8 cellular contexts compared by ENCODE assay signal in the genomic region with DNA sequence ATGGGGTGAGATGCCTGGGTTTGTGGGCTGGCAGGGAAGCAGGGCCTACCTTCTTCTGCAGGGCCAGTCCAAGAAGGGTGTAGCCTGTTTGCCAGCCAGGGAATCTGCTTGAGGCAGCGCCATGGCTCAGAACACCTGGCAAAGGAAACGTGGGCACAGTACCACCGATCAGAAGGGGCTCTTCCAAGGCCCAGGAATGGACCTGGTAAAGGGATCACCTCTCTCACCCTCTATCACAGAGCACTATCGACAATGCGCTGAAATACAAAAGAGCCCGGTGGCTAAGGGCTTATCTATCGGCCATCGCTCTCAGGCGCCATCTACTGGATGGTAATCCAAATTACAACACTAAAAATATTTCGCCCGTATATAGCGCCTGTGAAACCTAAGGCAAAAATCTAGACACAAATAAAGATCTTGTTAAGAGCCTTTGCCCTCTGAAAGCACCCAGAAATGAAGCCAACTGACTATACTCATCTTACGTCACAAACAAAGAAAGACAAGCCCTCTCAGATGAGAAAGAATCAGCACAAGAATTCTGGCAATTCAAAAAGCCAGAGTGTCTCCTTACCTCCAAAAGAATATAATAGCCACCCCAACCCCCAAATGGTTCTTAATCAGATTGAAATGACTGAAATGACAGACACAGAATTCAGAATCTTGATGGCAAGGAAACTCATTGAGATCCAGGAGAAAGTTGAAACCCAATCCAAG.
A peak's percentile ranks its signal among the peaks of the same experiment; 100 is the strongest.
DNase-seq lines count a peak whose midpoint lies in the region; ATAC-seq and TF ChIP-seq lines count a peak whose summit lies in the region.

No MANE protein-coding gene starts in this region.

- DNase-seq in Caco-2 (peak in 1 of 2 experiments; percentile 34), NCI-H460 (ENCODE audit: extremely low read depth, low read depth) (peak; percentile 21), left kidney (ENCODE audit: low read depth, low spot score) (peak; percentile 24), upper lobe of right lung (no peak), sigmoid colon (no peak)
- peak; percentile 11 for DNase-seq in activated T-helper 2 cell treated with anti-CD3 and anti-CD28 coated beads, Interferon-gamma antibody, Interleukin-2, Interleukin-4, amounts not matched to agents 10 μg/mL and 5 μg/mL and 100 μg/mL, durations not matched to agents 14 hours and 24 hours and 36 hours (ENCODE audit: low spot score)

- intact Hi-C loops in Caco-2 (cut with micrococcal nuclease; ENCODE audit: unreplicated experiment) (loop anchor here (1.0 kb wide), 1 partner anchor 197 kb away; no protein-coding TSS in a partner anchor), upper lobe of right lung (cut with DNase I) (no loop called here), sigmoid colon (cut with DNase I) (loop anchor here (5.0 kb wide), 1 partner anchor 197 kb away; no protein-coding TSS in a partner anchor)
- intact Hi-C loops in activated T-helper 2 cell treated with anti-CD3 and anti-CD28 coated beads, Interferon-gamma antibody, Interleukin-2, Interleukin-4, amounts not matched to agents 10 μg/mL and 5 μg/mL and 100 μg/mL, durations not matched to agents 14 hours and 24 hours and 36 hours (cut with micrococcal nuclease): loop anchor here (1.0 to 5.0 kb wide), 2 partner anchors 197 to 583 kb away; no protein-coding TSS in a partner anchor

- no peaks in the 10 kb centered on the region for H3K36me3 ChIP-seq in Caco-2 (ENCODE audit: control insufficient read depth, insufficient read depth, low read length)
- H3K36me3 ChIP-seq in upper lobe of right lung: no peaks in the 10 kb centered on the region
- H3K36me3 ChIP-seq in sigmoid colon: no peaks in the 10 kb centered on the region

- no TSS peak for BruUV-seq in Caco-2 (replicated peaks; lab: Mats Ljungman, UMichigan)

- H3K27ac Mint-ChIP-seq in Caco-2 (ENCODE audit: unreplicated experiment): no peak overlapping the region
- no peak overlapping the region for H3K27ac Mint-ChIP-seq in activated T-helper 2 cell treated with anti-CD3 and anti-CD28 coated beads, Interferon-gamma antibody, Interleukin-2, Interleukin-4, amounts not matched to agents 10 μg/mL and 5 μg/mL and 100 μg/mL, durations not matched to agents 14 hours and 24 hours and 36 hours

- H3K9me3 Mint-ChIP-seq in Caco-2 (ENCODE audit: unreplicated experiment): no peaks in the 10 kb centered on the region
- H3K9me3 Mint-ChIP-seq in activated T-helper 2 cell treated with anti-CD3 and anti-CD28 coated beads, Interferon-gamma antibody, Interleukin-2, Interleukin-4, amounts not matched to agents 10 μg/mL and 5 μg/mL and 100 μg/mL, durations not matched to agents 14 hours and 24 hours and 36 hours: no peaks in the 10 kb centered on the region

- H3K4me3 ChIP-seq in Caco-2 (ENCODE audit: low read depth, low read length) (no peak overlapping the region), upper lobe of right lung (no peak overlapping the region), sigmoid colon (no peak overlapping the region)

- ATAC-seq in GM21447 (IDR thresholded peaks at IDR 0.05; ENCODE audit: unreplicated experiment) (peak; percentile 69), upper lobe of right lung (peak; percentile 82), HG03469 (IDR thresholded peaks at IDR 0.05; ENCODE audit: unreplicated experiment) (no peak)

- no peak for TF ChIP-seq EP300 in sigmoid colon (IDR thresholded peaks at IDR 0.05)

- CTCF ChIA-PET in Caco-2 (lab: Charles Lee): no interaction called here

- 46 to 50% methylated on average over 13 of the region's 13 CpGs for WGBS in sigmoid colon, 2 donors

- peaks cover 6% of the 10 kb centered on the region for H3K27me3 Mint-ChIP-seq in Caco-2 (ENCODE audit: insufficient read depth, unreplicated experiment)
- H3K27me3 Mint-ChIP-seq in activated T-helper 2 cell treated with anti-CD3 and anti-CD28 coated beads, Interferon-gamma antibody, Interleukin-2, Interleukin-4, amounts not matched to agents 10 μg/mL and 5 μg/mL and 100 μg/mL, durations not matched to agents 14 hours and 24 hours and 36 hours (ENCODE audit: low read depth): peaks cover 7% of the 10 kb centered on the region

- H3K9me3 ChIP-seq in Caco-2: peaks cover 13% of the 10 kb centered on the region
- H3K9me3 ChIP-seq in upper lobe of right lung: peaks cover 6% of the 10 kb centered on the region
- peaks cover 0 to 6% (median 1%) of the 10 kb centered on the region in 4 donors for H3K9me3 ChIP-seq in sigmoid colon

- no peak overlapping the region for H3K27ac ChIP-seq in upper lobe of right lung
- no peak overlapping the region for H3K27ac ChIP-seq in sigmoid colon

- TF ChIP-seq CTCF in Caco-2 (IDR thresholded peaks at IDR 0.05; ENCODE audit: insufficient read depth in 1 of 2, low read depth in 1 of 2, low read length in 1 of 2, severe bottlenecking in 1 of 2, unreplicated experiment in 1 of 2) (peak; percentile 21 to 50), upper lobe of right lung (IDR thresholded peaks at IDR 0.05) (peak; percentile 63), sigmoid colon (IDR thresholded peaks at IDR 0.05) (peak in 2 of 4 experiments; percentile 21 to 38)

- no peaks in the 10 kb centered on the region for H3K27me3 ChIP-seq in Caco-2 (replicated peaks; ENCODE audit: control insufficient read depth, insufficient read depth, low read length)
- peaks cover 7% of the 10 kb centered on the region for H3K27me3 ChIP-seq in upper lobe of right lung
- H3K27me3 ChIP-seq in sigmoid colon: no peaks in the 10 kb centered on the region

- H3K36me3 Mint-ChIP-seq in Caco-2 (ENCODE audit: insufficient read depth, unreplicated experiment): no peaks in the 10 kb centered on the region
- H3K36me3 Mint-ChIP-seq in activated T-helper 2 cell treated with anti-CD3 and anti-CD28 coated beads, Interferon-gamma antibody, Interleukin-2, Interleukin-4, amounts not matched to agents 10 μg/mL and 5 μg/mL and 100 μg/mL, durations not matched to agents 14 hours and 24 hours and 36 hours (ENCODE audit: low read depth): no peaks in the 10 kb centered on the region

- no peaks in the 10 kb centered on the region for H3K4me1 Mint-ChIP-seq in Caco-2 (ENCODE audit: low read depth, unreplicated experiment)
- H3K4me1 Mint-ChIP-seq in activated T-helper 2 cell treated with anti-CD3 and anti-CD28 coated beads, Interferon-gamma antibody, Interleukin-2, Interleukin-4, amounts not matched to agents 10 μg/mL and 5 μg/mL and 100 μg/mL, durations not matched to agents 14 hours and 24 hours and 36 hours (ENCODE audit: low read depth): no peaks in the 10 kb centered on the region

- H3K4me3 Mint-ChIP-seq in Caco-2 (ENCODE audit: unreplicated experiment): no peak overlapping the region
- no peak overlapping the region for H3K4me3 Mint-ChIP-seq in activated T-helper 2 cell treated with anti-CD3 and anti-CD28 coated beads, Interferon-gamma antibody, Interleukin-2, Interleukin-4, amounts not matched to agents 10 μg/mL and 5 μg/mL and 100 μg/mL, durations not matched to agents 14 hours and 24 hours and 36 hours (ENCODE audit: low read depth)

- no peaks in the 10 kb centered on the region for H3K4me1 ChIP-seq in Caco-2
- no peaks in the 10 kb centered on the region for H3K4me1 ChIP-seq in upper lobe of right lung
- peaks cover 0 to 10% (median 2%) of the 10 kb centered on the region in 4 donors for H3K4me1 ChIP-seq in sigmoid colon

- POLR2A ChIA-PET in Caco-2 (lab: Charles Lee): no interaction called here

- TF ChIP-seq POLR2A in sigmoid colon (IDR thresholded peaks at IDR 0.05): no peak

Comparison
In these comparisons a context has a peak if more than half of its experiments do, and no peak if none do; other contexts are left out.
1. DNase-seq: peak in NCI-H460 (single experiment), activated T-helper 2 cell treated with anti-CD3 and anti-CD28 coated beads, Interferon-gamma antibody, Interleukin-2, Interleukin-4, amounts not matched to agents 10 μg/mL and 5 μg/mL and 100 μg/mL, durations not matched to agents 14 hours and 24 hours and 36 hours (single experiment) and left kidney (single experiment); none in upper lobe of right lung (single experiment) and sigmoid colon (single experiment).